1 cellular context compared by ENCODE assay signal in the genomic region with DNA sequence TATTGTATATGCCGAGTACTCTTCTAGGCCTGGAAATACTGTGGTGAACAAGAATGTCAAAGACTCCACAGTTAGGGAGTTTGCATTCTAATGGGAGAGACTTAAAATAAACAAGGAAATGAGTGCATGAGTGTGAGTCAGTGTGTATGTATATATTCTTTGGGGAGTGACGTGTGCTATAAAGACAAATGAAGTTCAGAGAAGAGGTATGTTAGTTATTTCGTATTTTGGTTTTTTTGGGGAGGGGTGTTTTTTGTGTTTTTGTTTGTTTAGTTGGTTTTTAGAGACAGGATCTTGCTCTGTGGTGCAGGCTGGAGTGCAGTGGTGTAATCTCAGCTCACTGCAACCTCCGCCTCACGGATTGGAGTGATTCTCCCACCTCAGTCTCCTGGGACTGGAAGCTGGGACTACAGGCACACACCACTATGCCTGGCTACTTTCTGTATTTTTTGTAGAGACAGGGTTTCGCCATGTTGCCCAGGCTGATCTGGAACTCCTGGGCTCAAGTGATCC.
TF ChIP-seq lines count a peak whose summit lies in the region.

No MANE protein-coding gene starts in this region.

TF ChIP-seq in HepG2, 621 proteins besides CTCF, POLR2A, EP300 and RAD21 (continued from another document):
- TF ChIP-seq PRDM4 (CRISPR knock-in tag; IDR thresholded peaks at IDR 0.05; ENCODE audit: borderline replicate concordance) (no peak), CREB1 (IDR thresholded peaks at IDR 0.05) (peak; percentile 72), CREB1 (CRISPR knock-in tag; IDR thresholded peaks at IDR 0.05) (peak; percentile 45; the same call in 1 of the 2 replicates), TFDP2 (CRISPR knock-in tag; IDR thresholded peaks at IDR 0.05) (no peak), FOSL2 (CRISPR knock-in tag; IDR thresholded peaks at IDR 0.05) (peak; percentile 59), GATAD2A (CRISPR knock-in tag; IDR thresholded peaks at IDR 0.05) (peak; percentile 11; the same call in 1 of the 2 replicates), HMG20B (CRISPR knock-in tag; conservative IDR thresholded peaks at IDR 0.05) (no peak), DNMT3B (CRISPR knock-in tag; conservative IDR thresholded peaks at IDR 0.05) (no peak), FOXP1 (IDR thresholded peaks at IDR 0.05) (no peak), FOXP1 (CRISPR knock-in tag; IDR thresholded peaks at IDR 0.05) (peak; percentile 29; the same call in 1 of the 2 replicates), THAP11 (CRISPR knock-in tag; IDR thresholded peaks at IDR 0.05) (0 out of 2 replicates have a peak, but pooled peaks have one; percentile 13), ZNF766 (CRISPR knock-in tag; IDR thresholded peaks at IDR 0.05; ENCODE audit: borderline replicate concordance) (no peak), FOXK2 (IDR thresholded peaks at IDR 0.05) (peak; percentile 75; the same call in 1 of the 2 replicates), SOX5 (CRISPR knock-in tag; IDR thresholded peaks at IDR 0.05; ENCODE audit: borderline replicate concordance) (peak; percentile 27; the same call in 1 of the 2 replicates), ZBTB20 (CRISPR knock-in tag; IDR thresholded peaks at IDR 0.05; ENCODE audit: borderline replicate concordance, low read depth) (peak; percentile 65), RFXAP (CRISPR knock-in tag; IDR thresholded peaks at IDR 0.05; ENCODE audit: borderline replicate concordance) (no peak), ELF3 (CRISPR knock-in tag; IDR thresholded peaks at IDR 0.05) (peak; percentile 94), ZNF281 (CRISPR knock-in tag; IDR thresholded peaks at IDR 0.05; ENCODE audit: borderline replicate concordance) (no peak), ZNF224 (CRISPR knock-in tag; IDR thresholded peaks at IDR 0.05) (no peak), KAT8 (CRISPR knock-in tag; IDR thresholded peaks at IDR 0.05) (0 out of 2 replicates have a peak, but pooled peaks have one; percentile 3), NCOA2 (CRISPR knock-in tag; IDR thresholded peaks at IDR 0.05) (peak; percentile 6; the same call in 1 of the 2 replicates)
- TF ChIP-seq, protein P1, sequence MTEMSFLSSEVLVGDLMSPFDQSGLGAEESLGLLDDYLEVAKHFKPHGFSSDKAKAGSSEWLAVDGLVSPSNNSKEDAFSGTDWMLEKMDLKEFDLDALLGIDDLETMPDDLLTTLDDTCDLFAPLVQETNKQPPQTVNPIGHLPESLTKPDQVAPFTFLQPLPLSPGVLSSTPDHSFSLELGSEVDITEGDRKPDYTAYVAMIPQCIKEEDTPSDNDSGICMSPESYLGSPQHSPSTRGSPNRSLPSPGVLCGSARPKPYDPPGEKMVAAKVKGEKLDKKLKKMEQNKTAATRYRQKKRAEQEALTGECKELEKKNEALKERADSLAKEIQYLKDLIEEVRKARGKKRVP (CRISPR knock-in tag; IDR thresholded peaks at IDR 0.05), result 0 out of 4 replicates have a peak, but pooled peaks of 1 of the 2 experiments have one; percentile 21
- TF ChIP-seq, protein P2, sequence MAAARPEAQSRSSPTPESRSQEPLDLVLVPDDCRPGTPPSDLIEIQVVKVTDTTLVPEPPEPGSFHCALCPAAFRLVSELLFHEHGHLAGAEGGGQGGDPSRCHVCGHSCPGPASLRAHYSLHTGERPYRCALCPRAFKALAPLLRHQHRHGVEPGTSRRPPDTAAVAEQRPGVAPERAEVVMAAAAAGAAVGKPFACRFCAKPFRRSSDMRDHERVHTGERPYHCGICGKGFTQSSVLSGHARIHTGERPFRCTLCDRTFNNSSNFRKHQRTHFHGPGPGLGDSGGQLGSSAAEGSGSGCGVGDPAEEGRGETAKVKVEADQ (CRISPR knock-in tag; IDR thresholded peaks at IDR 0.05; ENCODE audit: borderline replicate concordance), result no peak
TF ChIP-seq in HepG2: peak in this region for 19.
